12 cellular contexts compared by ENCODE assay signal in genomic region chr14:53850714-53851296, GRCh38.
A peak's percentile ranks its signal among the peaks of the same experiment; 100 is the strongest.
DNase-seq lines count a peak whose midpoint lies in the region; ATAC-seq and TF ChIP-seq lines count a peak whose summit lies in the region.
"Had no signal": no experiment of that assay in that cellular context is flagged by ENCODE, and none has a peak within 500 bp of the region (broad histone marks: within the 10 kb centered on the region; RNA-seq: fewer than 3 reads in every experiment).

No MANE protein-coding gene starts in this region.

- intact Hi-C loops in upper lobe of right lung (cut with DNase I), result no loop called here

- H3K27me3 ChIP-seq in upper lobe of right lung, result no peaks in the 10 kb centered on the region

- DNase-seq in SIG-M5 treated with dmso at 0.1 percent for 504 hours (lab: John Stamatoyannopoulos, UW; ENCODE audit: unreplicated experiment), result peak; percentile 4
- DNase-seq in SIG-M5 (lab: John Stamatoyannopoulos, UW), result no peak
- peak; percentile 60 for DNase-seq in astrocyte of the cerebellum (ENCODE audit: low read depth)
- DNase-seq in iris pigment epithelial cell (ENCODE audit: low read depth), result peak; percentile 66
- no peak for DNase-seq in upper lobe of right lung
- DNase-seq in cerebellar cortex (ENCODE audit: low spot score), result no peak
- DNase-seq in NCI-H748 treated with DMSO at 0.1 percent for 48 hours (lab: John Stamatoyannopoulos, UW), result no peak
- no peak for DNase-seq in stimulated activated CD4-positive, alpha-beta T cell treated with anti-CD3 and anti-CD28 coated beads, Interleukin-15, amount 100 ng/mL, for 24 hours
- DNase-seq: activated CD4-positive, alpha-beta T cell treated with anti-CD3 and anti-CD28 coated beads, Interleukin-2, amount 10 ng/mL, durations not matched to agents 24 days and 14 days; activated gamma-delta T cell; NCI-H446 had no signal

- H3K36me3 ChIP-seq in upper lobe of right lung, result no peaks in the 10 kb centered on the region

- no peaks in the 10 kb centered on the region for H3K9me3 ChIP-seq in upper lobe of right lung

- no peaks in the 10 kb centered on the region for H3K4me1 ChIP-seq in upper lobe of right lung

- no peak overlapping the region for H3K4me3 ChIP-seq in astrocyte of the cerebellum (ENCODE audit: low read depth, low read length)
- no peak overlapping the region for H3K4me3 ChIP-seq in upper lobe of right lung

- peak; percentile 24 for ATAC-seq in upper lobe of right lung

- TF ChIP-seq CTCF in astrocyte of the cerebellum (IDR thresholded peaks at IDR 0.05; ENCODE audit: low read depth, low read length, missing control alignments) (no peak), upper lobe of right lung (IDR thresholded peaks at IDR 0.05) (no peak)

- no peak overlapping the region for H3K27ac ChIP-seq in upper lobe of right lung
- H3K27ac ChIP-seq: KMS-11 had no signal

- in situ Hi-C loops in astrocyte of the cerebellum (cut with HindIII; ENCODE audit: low sequenced_read_pairs), result no loop called here

Comparison
In these comparisons a context has a peak if more than half of its experiments do, and no peak if none do; other contexts are left out.
1. DNase-seq: peak in SIG-M5 treated with dmso at 0.1 percent for 504 hours (single experiment), astrocyte of the cerebellum (single experiment) and iris pigment epithelial cell (single experiment); none in SIG-M5 (single experiment), upper lobe of right lung (single experiment), cerebellar cortex (single experiment), NCI-H748 treated with DMSO at 0.1 percent for 48 hours (single experiment) and stimulated activated CD4-positive, alpha-beta T cell treated with anti-CD3 and anti-CD28 coated beads, Interleukin-15, amount 100 ng/mL, for 24 hours (single experiment).